In the genomic region with DNA sequence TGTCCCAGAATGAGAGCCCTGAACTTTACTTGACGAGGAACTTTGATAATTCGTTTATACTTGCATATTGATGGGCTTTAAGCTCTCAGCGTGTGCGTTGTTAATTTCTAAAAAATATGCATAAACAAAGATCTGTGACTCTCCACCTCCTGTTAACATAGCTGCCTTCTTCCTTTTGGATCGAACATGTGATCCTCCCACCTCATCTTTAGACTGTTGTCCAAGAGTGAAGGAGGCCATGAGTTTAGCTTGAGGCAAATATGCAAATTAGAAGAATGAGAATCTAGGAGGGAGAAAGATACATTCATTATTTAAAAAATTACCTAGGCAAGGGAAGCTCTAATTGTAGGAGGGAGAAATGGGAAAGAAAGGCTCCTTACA, we compare ENCODE assay signal across 8 cellular contexts. TPM values are rescaled to one million over a fixed set of nuclear protein-coding genes. Genes with fewer than 3 reads are reported as not detected.
DNase-seq lines count a peak whose midpoint lies in the region; ATAC-seq and TF ChIP-seq lines count a peak whose summit lies in the region.

No MANE protein-coding gene starts in this region.

- 6% methylated on average over 5 of the region's 5 CpGs for WGBS in hepatocyte (ENCODE audit: low lambda C conversion rate, missing lambda C conversion rate)

- no peak for DNase-seq in activated CD8-positive, alpha-beta memory T cell treated with anti-CD3 and anti-CD28 coated beads, Interleukin-2, amount 10 ng/mL, durations not matched to agents 7 days and 5 days
- DNase-seq in activated CD8-positive, alpha-beta memory T cell treated with anti-CD3 and anti-CD28 coated beads, Interleukin-2, amount 50 U/mL, for 48 hours, result no peak
- no peak for DNase-seq in activated CD8-positive, alpha-beta T cell treated with anti-CD3 and anti-CD28 coated beads, Interleukin-2, amount 10 ng/mL, durations not matched to agents 7 days and 5 days
- DNase-seq in hepatocyte (ENCODE audit: low spot score), result no peak
- no peak for DNase-seq in stimulated activated naive CD8-positive, alpha-beta T cell treated with anti-CD3 and anti-CD28 coated beads, Interleukin-15, amount 100 ng/mL, for 72 hours
- no peak for DNase-seq in SHP77 treated with DMSO at 0.1 percent for 48 hours (lab: John Stamatoyannopoulos, UW)

- CTCF ChIA-PET in activated CD8-positive, alpha-beta memory T cell treated with anti-CD3 and anti-CD28 coated beads, Interleukin-2, amount 10 ng/mL, durations not matched to agents 7 days and 5 days (lab: Charles Lee), result interaction anchor here (0.6 to 2.3 kb wide), 8 partner anchors 13 to 611 kb away, joined by 3 to 9 read pairs (median 3); partner anchors contain the start of gene EML5
- CTCF ChIA-PET in activated CD8-positive, alpha-beta T cell treated with anti-CD3 and anti-CD28 coated beads, Interleukin-2, amount 10 ng/mL, durations not matched to agents 7 days and 5 days (lab: Charles Lee), result interaction anchor here (0.6 to 0.7 kb wide), 2 partner anchors 157 to 158 kb away, joined by 3 read pairs; no protein-coding TSS in a partner anchor

- no peaks in the 10 kb centered on the region for H3K27me3 ChIP-seq in hepatocyte

- H3K4me3 ChIP-seq in hepatocyte, result peak overlapping the region; percentile 42

- peak overlapping the region; percentile 28 for H3K27ac Mint-ChIP-seq in activated CD8-positive, alpha-beta memory T cell treated with anti-CD3 and anti-CD28 coated beads, Interleukin-2, amount 10 ng/mL, durations not matched to agents 7 days and 5 days
- peak overlapping the region; percentile 52 for H3K27ac Mint-ChIP-seq in activated CD8-positive, alpha-beta T cell treated with anti-CD3 and anti-CD28 coated beads, Interleukin-2, amount 10 ng/mL, durations not matched to agents 7 days and 5 days
- peak overlapping the region in 1 of 2 donors; percentile 61 for H3K27ac Mint-ChIP-seq in stimulated activated naive CD8-positive, alpha-beta T cell treated with anti-CD3 and anti-CD28 coated beads, Interleukin-15, amount 100 ng/mL, for 72 hours

- H3K9me2 ChIP-seq in hepatocyte (replicated peaks; ENCODE audit: insufficient read depth), result no peaks in the 10 kb centered on the region

- POLR2A ChIA-PET in activated CD8-positive, alpha-beta T cell treated with anti-CD3 and anti-CD28 coated beads, Interleukin-2, amount 10 ng/mL, durations not matched to agents 7 days and 5 days (lab: Charles Lee), result interaction anchor here (0.6 to 0.9 kb wide), 2 partner anchors 33 to 42 kb away, joined by 3 to 4 read pairs; partner anchors contain the start of gene EML5

- peak overlapping the region; percentile 78 for H3K4me3 Mint-ChIP-seq in activated CD8-positive, alpha-beta memory T cell treated with anti-CD3 and anti-CD28 coated beads, Interleukin-2, amount 10 ng/mL, durations not matched to agents 7 days and 5 days
- peak overlapping the region; percentile 84 for H3K4me3 Mint-ChIP-seq in activated CD8-positive, alpha-beta T cell treated with anti-CD3 and anti-CD28 coated beads, Interleukin-2, amount 10 ng/mL, durations not matched to agents 7 days and 5 days
- peak overlapping the region; percentile 77 to 99 for H3K4me3 Mint-ChIP-seq in stimulated activated naive CD8-positive, alpha-beta T cell treated with anti-CD3 and anti-CD28 coated beads, Interleukin-15, amount 100 ng/mL, for 72 hours

- peaks cover 16% of the 10 kb centered on the region for H3K27me3 Mint-ChIP-seq in activated CD8-positive, alpha-beta memory T cell treated with anti-CD3 and anti-CD28 coated beads, Interleukin-2, amount 10 ng/mL, durations not matched to agents 7 days and 5 days
- peaks cover 6% of the 10 kb centered on the region for H3K27me3 Mint-ChIP-seq in activated CD8-positive, alpha-beta T cell treated with anti-CD3 and anti-CD28 coated beads, Interleukin-2, amount 10 ng/mL, durations not matched to agents 7 days and 5 days (ENCODE audit: low read depth)
- peaks cover 5% of the 10 kb centered on the region for H3K27me3 Mint-ChIP-seq in stimulated activated naive CD8-positive, alpha-beta T cell treated with anti-CD3 and anti-CD28 coated beads, Interleukin-15, amount 100 ng/mL, for 72 hours

- no peaks in the 10 kb centered on the region for H4K20me1 ChIP-seq in hepatocyte (ENCODE audit: insufficient read depth, poor library complexity, severe bottlenecking)

- H3K36me3 Mint-ChIP-seq in activated CD8-positive, alpha-beta memory T cell treated with anti-CD3 and anti-CD28 coated beads, Interleukin-2, amount 10 ng/mL, durations not matched to agents 7 days and 5 days, result no peaks in the 10 kb centered on the region
- H3K36me3 Mint-ChIP-seq in activated CD8-positive, alpha-beta T cell treated with anti-CD3 and anti-CD28 coated beads, Interleukin-2, amount 10 ng/mL, durations not matched to agents 7 days and 5 days (ENCODE audit: low read depth), result no peaks in the 10 kb centered on the region

- no peak for ATAC-seq in activated CD8-positive, alpha-beta memory T cell treated with anti-CD3 and anti-CD28 coated beads, Interleukin-2, amount 10 ng/mL, durations not matched to agents 7 days and 5 days
- no peak for ATAC-seq in activated CD8-positive, alpha-beta T cell treated with anti-CD3 and anti-CD28 coated beads, Interleukin-2, amount 10 ng/mL, durations not matched to agents 7 days and 5 days
- no peak for ATAC-seq in stimulated activated naive CD8-positive, alpha-beta T cell treated with anti-CD3 and anti-CD28 coated beads, Interleukin-15, amount 100 ng/mL, for 72 hours
- no peak for ATAC-seq in GM18858 (IDR thresholded peaks at IDR 0.05; ENCODE audit: unreplicated experiment)
- no peak for ATAC-seq in HG02885 (IDR thresholded peaks at IDR 0.05; ENCODE audit: poor library complexity, unreplicated experiment)

- H3K79me2 ChIP-seq in hepatocyte, result peaks cover 45% of the 10 kb centered on the region

- H3K4me1 ChIP-seq in hepatocyte (ENCODE audit: insufficient read depth), result peaks cover 6% of the 10 kb centered on the region

- no peaks in the 10 kb centered on the region for H3K9me3 Mint-ChIP-seq in activated CD8-positive, alpha-beta memory T cell treated with anti-CD3 and anti-CD28 coated beads, Interleukin-2, amount 10 ng/mL, durations not matched to agents 7 days and 5 days (ENCODE audit: low read depth)
- H3K9me3 Mint-ChIP-seq in activated CD8-positive, alpha-beta T cell treated with anti-CD3 and anti-CD28 coated beads, Interleukin-2, amount 10 ng/mL, durations not matched to agents 7 days and 5 days (ENCODE audit: insufficient read depth), result no peaks in the 10 kb centered on the region
- no peaks in the 10 kb centered on the region for H3K9me3 Mint-ChIP-seq in stimulated activated naive CD8-positive, alpha-beta T cell treated with anti-CD3 and anti-CD28 coated beads, Interleukin-15, amount 100 ng/mL, for 72 hours

- peak overlapping the region; percentile 70 for H3K4me2 ChIP-seq in hepatocyte

- no peak for TF ChIP-seq CTCF in hepatocyte (IDR thresholded peaks at IDR 0.05; ENCODE audit: poor library complexity)

- H3K27ac ChIP-seq in hepatocyte, result peak overlapping the region; percentile 92

- H3K36me3 ChIP-seq in hepatocyte (replicated peaks; ENCODE audit: insufficient read depth, low read depth), result no peaks in the 10 kb centered on the region

- H2AFZ ChIP-seq in hepatocyte, result peak overlapping the region; percentile 67

- H3K9me3 ChIP-seq in hepatocyte (ENCODE audit: low read depth), result no peaks in the 10 kb centered on the region

- H3K4me1 Mint-ChIP-seq in activated CD8-positive, alpha-beta memory T cell treated with anti-CD3 and anti-CD28 coated beads, Interleukin-2, amount 10 ng/mL, durations not matched to agents 7 days and 5 days, result peaks cover 13% of the 10 kb centered on the region
- H3K4me1 Mint-ChIP-seq in activated CD8-positive, alpha-beta T cell treated with anti-CD3 and anti-CD28 coated beads, Interleukin-2, amount 10 ng/mL, durations not matched to agents 7 days and 5 days (ENCODE audit: low read depth), result peaks cover 11% of the 10 kb centered on the region
- peaks cover 8% of the 10 kb centered on the region for H3K4me1 Mint-ChIP-seq in stimulated activated naive CD8-positive, alpha-beta T cell treated with anti-CD3 and anti-CD28 coated beads, Interleukin-15, amount 100 ng/mL, for 72 hours

RNA-seq across cellular contexts. Expression of gene TTC8, which starts 0.6 kb away (rescaled TPM):
- 1 to 10 TPM; 1.4 to 2.5 TPM for total RNA-seq in activated CD8-positive, alpha-beta memory T cell treated with anti-CD3 and anti-CD28 coated beads, Interleukin-2, amount 10 ng/mL, durations not matched to agents 7 days and 5 days
- total RNA-seq in activated CD8-positive, alpha-beta T cell treated with anti-CD3 and anti-CD28 coated beads, Interleukin-2, amount 10 ng/mL, durations not matched to agents 7 days and 5 days, result 1 to 10 TPM in 1 of 2 experiments, under 1 TPM in 1; 0.97 to 1.4 TPM
- 18.4 and 25.6 TPM in 2 replicates for total RNA-seq in hepatocyte
- polyA plus RNA-seq in hepatocyte, result 21.4 and 23.0 TPM in 2 replicates

RNA-seq across cellular contexts. Expression of gene EML5, which starts 32.3 kb away (rescaled TPM):
- total RNA-seq in activated CD8-positive, alpha-beta memory T cell treated with anti-CD3 and anti-CD28 coated beads, Interleukin-2, amount 10 ng/mL, durations not matched to agents 7 days and 5 days, result 1 to 10 TPM; 2.3 to 3.7 TPM
- total RNA-seq in activated CD8-positive, alpha-beta T cell treated with anti-CD3 and anti-CD28 coated beads, Interleukin-2, amount 10 ng/mL, durations not matched to agents 7 days and 5 days, result 1 to 10 TPM; 1.7 to 2.1 TPM
- total RNA-seq in hepatocyte, result 1.1 and 1.4 TPM in 2 replicates
- polyA plus RNA-seq in hepatocyte, result 0.15 TPM in 1 of 2 replicates, not detected in the other
